Comparison of ENCODE assay signal across 11 cellular contexts in genomic region chr4:123535037-123535748, GRCh38.
DNase-seq lines count a peak whose midpoint lies in the region; ATAC-seq and TF ChIP-seq lines count a peak whose summit lies in the region.
"Had no signal": no experiment of that assay in that cellular context is flagged by ENCODE, and none has a peak within 500 bp of the region (broad histone marks: within the 10 kb centered on the region; RNA-seq: fewer than 3 reads in every experiment).

No MANE protein-coding gene starts in this region.

- no peaks in the 10 kb centered on the region for H3K36me3 ChIP-seq in tibial nerve
- H3K36me3 ChIP-seq: BLaER1 treated with 17β-estradiol and CSF1 and Interleukin-3, amounts not matched to agents 10 nM and 100 nM; HAP-1 had no signal

- H3K27ac Mint-ChIP-seq in natural killer cell: peak overlapping the region; percentile 23 to 30
- peak overlapping the region in 1 of 2 donors; percentile 5 for H3K27ac Mint-ChIP-seq in natural killer cell treated with Interleukin-12 subunit alpha and Interleukin-12 subunit beta and Interleukin-15 and Interleukin-18, amount 100 ng/mL, for 72 hours
- H3K27ac Mint-ChIP-seq in activated CD8-positive, alpha-beta T cell treated with anti-CD3 and anti-CD28 coated beads for 36 hours: peak overlapping the region; percentile 48

- CTCF ChIA-PET in activated CD8-positive, alpha-beta T cell treated with anti-CD3 and anti-CD28 coated beads for 36 hours (lab: Charles Lee): interaction anchor here (1.0 kb wide), 1 partner anchor 9 kb away, joined by 3 read pairs; no protein-coding TSS in a partner anchor

- TF ChIP-seq EP300 in tibial nerve (IDR thresholded peaks at IDR 0.05): no peak

- H3K27me3 Mint-ChIP-seq in natural killer cell (ENCODE audit: low read depth in 2 of 2): no peaks in the 10 kb centered on the region
- no peaks in the 10 kb centered on the region for H3K27me3 Mint-ChIP-seq in natural killer cell treated with Interleukin-12 subunit alpha and Interleukin-12 subunit beta and Interleukin-15 and Interleukin-18, amount 100 ng/mL, for 72 hours
- H3K27me3 Mint-ChIP-seq in activated CD8-positive, alpha-beta T cell treated with anti-CD3 and anti-CD28 coated beads for 36 hours: no peaks in the 10 kb centered on the region
- H3K27me3 Mint-ChIP-seq: B cell had no signal

- POLR2A ChIA-PET in activated CD8-positive, alpha-beta T cell treated with anti-CD3 and anti-CD28 coated beads for 36 hours (lab: Charles Lee): interaction anchor here (1.2 kb wide), 1 partner anchor 13 kb away, joined by 3 read pairs; no protein-coding TSS in a partner anchor

- 60 to 76% methylated on average over 1 of the region's 1 CpG for WGBS in tibial nerve, 2 donors

- TF ChIP-seq CTCF in natural killer cell (IDR thresholded peaks at IDR 0.05): no peak
- no peak for TF ChIP-seq CTCF in activated CD8-positive, alpha-beta T cell treated with anti-CD3 and anti-CD28 coated beads for 36 hours (IDR thresholded peaks at IDR 0.05)
- TF ChIP-seq CTCF in tibial nerve (IDR thresholded peaks at IDR 0.05): no peak

- H3K4me3 ChIP-seq in tibial nerve: no peak overlapping the region
- H3K4me3 ChIP-seq: BLaER1 treated with 17β-estradiol and CSF1 and Interleukin-3, amounts not matched to agents 10 nM and 100 nM; GM23248; HAP-1 had no signal

- intact Hi-C loops in natural killer cell (cut with micrococcal nuclease) (no loop called here), left colon (cut with DNase I, micrococcal nuclease) (no loop called here)
- intact Hi-C loops in activated CD8-positive, alpha-beta T cell treated with anti-CD3 and anti-CD28 coated beads for 36 hours (cut with micrococcal nuclease): no loop called here

- no peak overlapping the region for H3K27ac ChIP-seq in tibial nerve
- H3K27ac ChIP-seq: BLaER1 treated with 17β-estradiol and CSF1 and Interleukin-3, amounts not matched to agents 10 nM and 100 nM; GM23248 had no signal

- H3K27me3 ChIP-seq in tibial nerve: no peaks in the 10 kb centered on the region
- H3K27me3 ChIP-seq: BLaER1 treated with 17β-estradiol and CSF1 and Interleukin-3, amounts not matched to agents 10 nM and 100 nM had no signal

- DNase-seq in natural killer cell (no peak), left colon (no peak), tibial nerve (ENCODE audit: low spot score in 2 of 2) (no peak), NCI-H2196 (lab: John Stamatoyannopoulos, UW; ENCODE audit: unreplicated experiment) (no peak)
- DNase-seq in natural killer cell treated with Interleukin-12 subunit alpha and Interleukin-12 subunit beta and Interleukin-15 and Interleukin-18, amount 100 ng/mL, for 72 hours (ENCODE audit: low spot score): no peak
- DNase-seq in activated CD8-positive, alpha-beta T cell treated with anti-CD3 and anti-CD28 coated beads for 36 hours: no peak
- DNase-seq: Caco-2, GM23248 had no signal

- peaks cover 0 to 8% (median 2%) of the 10 kb centered on the region in 4 donors for H3K9me3 ChIP-seq in tibial nerve
- H3K9me3 ChIP-seq: Caco-2 had no signal

- no peak overlapping the region for H3K4me3 Mint-ChIP-seq in natural killer cell
- no peak overlapping the region for H3K4me3 Mint-ChIP-seq in natural killer cell treated with Interleukin-12 subunit alpha and Interleukin-12 subunit beta and Interleukin-15 and Interleukin-18, amount 100 ng/mL, for 72 hours
- H3K4me3 Mint-ChIP-seq in activated CD8-positive, alpha-beta T cell treated with anti-CD3 and anti-CD28 coated beads for 36 hours: no peak overlapping the region

- H3K36me3 Mint-ChIP-seq in natural killer cell: no peaks in the 10 kb centered on the region
- H3K36me3 Mint-ChIP-seq in natural killer cell treated with Interleukin-12 subunit alpha and Interleukin-12 subunit beta and Interleukin-15 and Interleukin-18, amount 100 ng/mL, for 72 hours: no peaks in the 10 kb centered on the region
- H3K36me3 Mint-ChIP-seq in activated CD8-positive, alpha-beta T cell treated with anti-CD3 and anti-CD28 coated beads for 36 hours (ENCODE audit: low read depth): no peaks in the 10 kb centered on the region

- no peaks in the 10 kb centered on the region for H3K4me1 ChIP-seq in tibial nerve
- H3K4me1 ChIP-seq: Caco-2 had no signal

- peak in 2 of 3 donors; percentile 58 to 75 for ATAC-seq in natural killer cell
- ATAC-seq in natural killer cell treated with Interleukin-12 subunit alpha and Interleukin-12 subunit beta and Interleukin-15 and Interleukin-18, amount 100 ng/mL, for 72 hours: no peak
- no peak for ATAC-seq in activated CD8-positive, alpha-beta T cell treated with anti-CD3 and anti-CD28 coated beads for 36 hours
- peak; percentile 29 for ATAC-seq in left colon

- peaks cover 20 to 30% of the 10 kb centered on the region in 2 donors for H3K4me1 Mint-ChIP-seq in natural killer cell
- peaks cover 8 to 11% of the 10 kb centered on the region in 2 donors for H3K4me1 Mint-ChIP-seq in natural killer cell treated with Interleukin-12 subunit alpha and Interleukin-12 subunit beta and Interleukin-15 and Interleukin-18, amount 100 ng/mL, for 72 hours (ENCODE audit: low read depth in 2 of 2)
- peaks cover 27% of the 10 kb centered on the region for H3K4me1 Mint-ChIP-seq in activated CD8-positive, alpha-beta T cell treated with anti-CD3 and anti-CD28 coated beads for 36 hours (ENCODE audit: low read depth)

- no peaks in the 10 kb centered on the region for H3K9me3 Mint-ChIP-seq in natural killer cell
- H3K9me3 Mint-ChIP-seq in natural killer cell treated with Interleukin-12 subunit alpha and Interleukin-12 subunit beta and Interleukin-15 and Interleukin-18, amount 100 ng/mL, for 72 hours: no peaks in the 10 kb centered on the region
- peaks cover 6% of the 10 kb centered on the region for H3K9me3 Mint-ChIP-seq in activated CD8-positive, alpha-beta T cell treated with anti-CD3 and anti-CD28 coated beads for 36 hours

- TF ChIP-seq POLR2A in tibial nerve (IDR thresholded peaks at IDR 0.05): no peak

Comparison
In these comparisons a context has a peak if more than half of its experiments do, and no peak if none do; other contexts are left out.
1. ATAC-seq: peak in natural killer cell (2 of 3) and left colon (single experiment); none in natural killer cell treated with Interleukin-12 subunit alpha and Interleukin-12 subunit beta and Interleukin-15 and Interleukin-18, amount 100 ng/mL, for 72 hours (0 of 2) and activated CD8-positive, alpha-beta T cell treated with anti-CD3 and anti-CD28 coated beads for 36 hours (single experiment).